ENCODE assay signal across 20 cellular contexts in genomic region chr11:37502202-37502601, GRCh38.
DNase-seq lines count a peak whose midpoint lies in the region; ATAC-seq, FAIRE-seq and TF ChIP-seq lines count a peak whose summit lies in the region.
"Had no signal": no experiment of that assay in that cellular context is flagged by ENCODE, and none has a peak within 500 bp of the region (broad histone marks: within the 10 kb centered on the region; RNA-seq: fewer than 3 reads in every experiment).

No MANE protein-coding gene starts in this region.

- no peak for FAIRE-seq in small intestine (lab: Jason Lieb, UNC)

- H3K4me1 Mint-ChIP-seq in stimulated activated effector memory CD8-positive, alpha-beta T cell treated with anti-CD3 and anti-CD28 coated beads, Interleukin-12 subunit alpha, Interleukin-12 subunit beta, amount 100 ng/mL, for 72 hours, result no peaks in the 10 kb centered on the region
- H3K4me1 Mint-ChIP-seq: CD4-positive, alpha-beta memory T cell had no signal

- no peaks in the 10 kb centered on the region for H4K20me1 ChIP-seq in MM.1S (ENCODE audit: insufficient read depth, low read length)

- H3K27me3 ChIP-seq in MM.1S (replicated peaks; ENCODE audit: insufficient read depth, low read length), result no peaks in the 10 kb centered on the region
- H3K27me3 ChIP-seq in small intestine (ENCODE audit: control insufficient read depth in 2 of 2, insufficient read depth in 2 of 2, low read length in 2 of 2), result no peaks in the 10 kb centered on the region
- no peaks in the 10 kb centered on the region for H3K27me3 ChIP-seq in body of pancreas
- H3K27me3 ChIP-seq in sigmoid colon, result no peaks in the 10 kb centered on the region
- H3K27me3 ChIP-seq: gastroesophageal sphincter had no signal

- no peaks in the 10 kb centered on the region for H3K79me2 ChIP-seq in MM.1S (ENCODE audit: low read length)

- no peak for TF ChIP-seq CTCF in GM20000 (IDR thresholded peaks at IDR 0.05; ENCODE audit: extremely low read depth, missing control alignments)
- TF ChIP-seq CTCF in MM.1S (IDR thresholded peaks at IDR 0.05; ENCODE audit: low read length), result no peak
- TF ChIP-seq CTCF in body of pancreas (IDR thresholded peaks at IDR 0.05), result no peak
- TF ChIP-seq CTCF in sigmoid colon (IDR thresholded peaks at IDR 0.05), result no peak

- no peak for ATAC-seq in body of pancreas
- no peak for ATAC-seq in stimulated activated effector memory CD8-positive, alpha-beta T cell treated with anti-CD3 and anti-CD28 coated beads, Interleukin-12 subunit alpha, Interleukin-12 subunit beta, amount 100 ng/mL, for 72 hours
- ATAC-seq: gastroesophageal sphincter had no signal

- peaks cover 22% of the 10 kb centered on the region for H3F3A ChIP-seq in MM.1S (ENCODE audit: insufficient read depth, low read length)

- H3K27ac Mint-ChIP-seq in stimulated activated effector memory CD8-positive, alpha-beta T cell treated with anti-CD3 and anti-CD28 coated beads, Interleukin-12 subunit alpha, Interleukin-12 subunit beta, amount 100 ng/mL, for 72 hours, result no peak overlapping the region
- H3K27ac Mint-ChIP-seq: CD4-positive, alpha-beta memory T cell had no signal

- no peak overlapping the region for H3K9ac ChIP-seq in MM.1S (ENCODE audit: low read length)

- intact Hi-C loops in body of pancreas (cut with DNase I) (no loop called here), sigmoid colon (cut with DNase I) (no loop called here)

- H3K27ac ChIP-seq in MM.1S (ENCODE audit: low read length) (no peak overlapping the region), small intestine (ENCODE audit: low read depth in 1 of 2, low read length in 1 of 2) (no peak overlapping the region), body of pancreas (no peak overlapping the region), sigmoid colon (no peak overlapping the region)
- H3K27ac ChIP-seq: gastroesophageal sphincter, HL-60, skin epidermis had no signal

- H3K9me3 Mint-ChIP-seq in stimulated activated effector memory CD8-positive, alpha-beta T cell treated with anti-CD3 and anti-CD28 coated beads, Interleukin-12 subunit alpha, Interleukin-12 subunit beta, amount 100 ng/mL, for 72 hours, result peaks cover 12% of the 10 kb centered on the region

- TF ChIP-seq EP300 in sigmoid colon (IDR thresholded peaks at IDR 0.05), result no peak

- H3K9me3 ChIP-seq in MM.1S (replicated peaks; ENCODE audit: insufficient read depth, low read length) (no peaks in the 10 kb centered on the region), small intestine (ENCODE audit: control insufficient read depth, low read depth) (no peaks in the 10 kb centered on the region), body of pancreas (no peaks in the 10 kb centered on the region), sigmoid colon (no peaks in the 10 kb centered on the region)
- H3K9me3 ChIP-seq: gastroesophageal sphincter had no signal

- H3K4me3 ChIP-seq in MM.1S (ENCODE audit: low read length) (no peak overlapping the region), small intestine (ENCODE audit: low read depth in 1 of 2, low read length in 2 of 2) (no peak overlapping the region), body of pancreas (no peak overlapping the region), sigmoid colon (no peak overlapping the region)
- H3K4me3 ChIP-seq: gastroesophageal sphincter, skin epidermis had no signal

- H3K9me2 ChIP-seq in MM.1S (replicated peaks; ENCODE audit: insufficient read depth, low read length), result no peaks in the 10 kb centered on the region

- DNase-seq in GM20000 (ENCODE audit: low spot score) (peak; percentile 3), MM.1S (peak; percentile 59), dedifferentiated amniotic fluid mesenchymal stem cell (ENCODE audit: extremely low spot score) (peak; percentile 51), small intestine (peak; percentile 20), body of pancreas (no peak), sigmoid colon (no peak)
- no peak for DNase-seq in stimulated activated effector memory CD8-positive, alpha-beta T cell treated with anti-CD3 and anti-CD28 coated beads, Interleukin-12 subunit alpha, Interleukin-12 subunit beta, amount 100 ng/mL, for 72 hours (ENCODE audit: low spot score in 2 of 2)
- DNase-seq: activated naive CD4-positive, alpha-beta T cell treated with Interleukin-2 at 50 U/mL for 16 hours; activated T-cell treated with anti-CD3 and anti-CD28 coated beads, Interleukin-2, amount 50 U/mL, for 48 hours; amygdala; CD4-positive, alpha-beta memory T cell; central memory CD4-positive, alpha-beta T cell; DMS153; GF-D8; mammary epithelial cell; NCI-H1436; stimulated activated naive CD4-positive, alpha-beta T cell had no signal

- no peak overlapping the region for H3K4me3 Mint-ChIP-seq in stimulated activated effector memory CD8-positive, alpha-beta T cell treated with anti-CD3 and anti-CD28 coated beads, Interleukin-12 subunit alpha, Interleukin-12 subunit beta, amount 100 ng/mL, for 72 hours
- H3K4me3 Mint-ChIP-seq: CD4-positive, alpha-beta memory T cell had no signal

- TF ChIP-seq POLR2A in body of pancreas (IDR thresholded peaks at IDR 0.05), result no peak
- no peak for TF ChIP-seq POLR2A in sigmoid colon (IDR thresholded peaks at IDR 0.05)

- no peaks in the 10 kb centered on the region for H3K36me3 ChIP-seq in MM.1S (replicated peaks; ENCODE audit: insufficient read depth, low read length)
- no peaks in the 10 kb centered on the region for H3K36me3 ChIP-seq in small intestine (ENCODE audit: control insufficient read depth in 2 of 2, insufficient read depth in 2 of 2, low read length in 2 of 2)
- no peaks in the 10 kb centered on the region for H3K36me3 ChIP-seq in body of pancreas (replicated peaks in 1 of 2; ENCODE audit: insufficient read depth in 1 of 2, low read depth in 2 of 2)
- H3K36me3 ChIP-seq in sigmoid colon, result no peaks in the 10 kb centered on the region
- H3K36me3 ChIP-seq: gastroesophageal sphincter had no signal

- H3K4me1 ChIP-seq in MM.1S (ENCODE audit: low read length) (peaks cover 38% of the 10 kb centered on the region), small intestine (ENCODE audit: control insufficient read depth in 2 of 2, insufficient read depth in 1 of 2, low read depth in 1 of 2, low read length in 1 of 2) (peaks cover 0 to 3% of the 10 kb centered on the region in 2 donors), body of pancreas (peaks cover 5% of the 10 kb centered on the region), sigmoid colon (no peaks in the 10 kb centered on the region)
- H3K4me1 ChIP-seq: gastroesophageal sphincter had no signal

- WGBS in small intestine, 3 donors, result 55 to 80% (median 65%) methylated on average over 2 of the region's 2 CpGs
- WGBS in body of pancreas, 2 donors, result 49 to 54% methylated on average over 2 of the region's 2 CpGs
- 79 to 83% methylated on average over 2 of the region's 2 CpGs for WGBS in sigmoid colon, 2 donors

- peak overlapping the region; percentile 39 for H3K4me2 ChIP-seq in MM.1S (ENCODE audit: low read depth, low read length)

- H2AFZ ChIP-seq in MM.1S (ENCODE audit: low read length), result no peak overlapping the region

- no peaks in the 10 kb centered on the region for H3K36me3 Mint-ChIP-seq in stimulated activated effector memory CD8-positive, alpha-beta T cell treated with anti-CD3 and anti-CD28 coated beads, Interleukin-12 subunit alpha, Interleukin-12 subunit beta, amount 100 ng/mL, for 72 hours
- H3K36me3 Mint-ChIP-seq: CD4-positive, alpha-beta memory T cell had no signal

Comparison
In these comparisons a context has a peak if more than half of its experiments do, and no peak if none do; other contexts are left out.
1. DNase-seq: peak in GM20000 (single experiment), MM.1S (single experiment), dedifferentiated amniotic fluid mesenchymal stem cell (single experiment) and small intestine (single experiment); none in body of pancreas (0 of 4), sigmoid colon (single experiment) and stimulated activated effector memory CD8-positive, alpha-beta T cell treated with anti-CD3 and anti-CD28 coated beads, Interleukin-12 subunit alpha, Interleukin-12 subunit beta, amount 100 ng/mL, for 72 hours (0 of 2).